ENCODE assay signal across 8 cellular contexts in genomic region chr2:74454654-74455511, GRCh38. TPM values are rescaled to one million over a fixed set of nuclear protein-coding genes. Genes with fewer than 3 reads are reported as not detected.
DNase-seq lines count a peak whose midpoint lies in the region; ATAC-seq and TF ChIP-seq lines count a peak whose summit lies in the region.

INO80B (plus strand) TSS chr2:74455087; CDS start chr2:74455117, 30 bp downstream.

- H3K9ac ChIP-seq in HUES64 (ENCODE audit: low read depth, low read length) (peak within 1 kb of the TSS; percentile 59), OCI-LY1 (ENCODE audit: low read length) (peak within 1 kb of the TSS; percentile 67)

- BruUV-seq in Caco-2 (replicated peaks; lab: Mats Ljungman, UMichigan): TSS peak; percentile 10

- H3F3A ChIP-seq in OCI-LY1 (ENCODE audit: insufficient read depth, low read length): no peaks in the 10 kb centered on the region

- no peaks in the 10 kb centered on the region for H3K79me2 ChIP-seq in OCI-LY1 (ENCODE audit: insufficient read depth, low read length)

- in situ Hi-C loops in endometrial microvascular endothelial cells (cut with HindIII; ENCODE audit: inconsistent ontology term, low pct_unique_long_range_greater_than_20kb, low sequenced_read_pairs): no loop called here

- intact Hi-C loops in Caco-2 (cut with micrococcal nuclease; ENCODE audit: unreplicated experiment): loop anchor here (1.0 to 5.0 kb wide), 5 partner anchors 13 to 203 kb away; partner anchors contain the start of genes AUP1, HTRA2 and TTC31

- H3K4me1 ChIP-seq in Caco-2 (peaks cover 31% of the 10 kb centered on the region), HUES64 (ENCODE audit: insufficient read depth, low read length) (peaks cover 8% of the 10 kb centered on the region), OCI-LY1 (ENCODE audit: insufficient read depth, low read length, severe bottlenecking) (peaks cover 49% of the 10 kb centered on the region)

- no peaks in the 10 kb centered on the region for H4K20me1 ChIP-seq in OCI-LY1 (ENCODE audit: insufficient read depth, low read length)

- H3K4me3 Mint-ChIP-seq in Caco-2 (ENCODE audit: unreplicated experiment): peak within 1 kb of the TSS; percentile 95
- H3K4me3 Mint-ChIP-seq in mesothelial cell of epicardium: peak within 1 kb of the TSS; percentile 94

- ATAC-seq in GM21447 (IDR thresholded peaks at IDR 0.05; ENCODE audit: unreplicated experiment): peak; percentile 38

- POLR2A ChIA-PET in Caco-2 (lab: Charles Lee): interaction anchor here (1.0 to 1.6 kb wide), 3 partner anchors 13 to 34 kb away, joined by 4 to 8 read pairs (median 6); no protein-coding TSS in a partner anchor

- peak within 1 kb of the TSS; percentile 68 for H3K4me3 ChIP-seq in Caco-2 (ENCODE audit: low read depth, low read length)
- peak within 1 kb of the TSS; percentile 75 for H3K4me3 ChIP-seq in HUES64 (ENCODE audit: low read length)
- H3K4me3 ChIP-seq in OCI-LY1 (ENCODE audit: low read depth, low read length, poor library complexity, severe bottlenecking): peak within 1 kb of the TSS; percentile 80

- peak within 1 kb of the TSS; percentile 90 for H3K27ac Mint-ChIP-seq in Caco-2 (ENCODE audit: unreplicated experiment)
- peak within 1 kb of the TSS; percentile 99 for H3K27ac Mint-ChIP-seq in mesothelial cell of epicardium

- TF ChIP-seq CTCF in Caco-2 (IDR thresholded peaks at IDR 0.05; ENCODE audit: insufficient read depth in 1 of 2, low read depth in 1 of 2, low read length in 1 of 2, severe bottlenecking in 1 of 2, unreplicated experiment in 1 of 2) (no peak), OCI-LY1 (IDR thresholded peaks at IDR 0.05; ENCODE audit: low read length) (peak; percentile 6; the same call in 1 of the 2 replicates), mesothelial cell of epicardium (IDR thresholded peaks at IDR 0.05; ENCODE audit: unreplicated experiment) (no peak)

- H3K36me3 Mint-ChIP-seq in Caco-2 (ENCODE audit: insufficient read depth, unreplicated experiment): peaks cover 35% of the 10 kb centered on the region
- no peaks in the 10 kb centered on the region for H3K36me3 Mint-ChIP-seq in mesothelial cell of epicardium

- H3K4me1 Mint-ChIP-seq in Caco-2 (ENCODE audit: low read depth, unreplicated experiment): peaks cover 61% of the 10 kb centered on the region
- peaks cover 51% of the 10 kb centered on the region for H3K4me1 Mint-ChIP-seq in mesothelial cell of epicardium

- CTCF ChIA-PET in Caco-2 (lab: Charles Lee): interaction anchor here (0.8 to 1.2 kb wide), 2 partner anchors 13 to 15 kb away, joined by 4 to 5 read pairs; no protein-coding TSS in a partner anchor

- no peaks in the 10 kb centered on the region for H3K27me3 ChIP-seq in Caco-2 (replicated peaks; ENCODE audit: control insufficient read depth, insufficient read depth, low read length)
- H3K27me3 ChIP-seq in HUES64 (ENCODE audit: insufficient read depth, low read length): no peaks in the 10 kb centered on the region
- H3K27me3 ChIP-seq in OCI-LY1 (ENCODE audit: insufficient read depth, low read length): no peaks in the 10 kb centered on the region

- 3% methylated on average over 40 of the region's 40 CpGs for WGBS in HUES64

- DNase-seq in Caco-2 (peak; percentile 96 to 98), mesothelial cell of epicardium (ENCODE audit: low spot score in 2 of 2, unreplicated experiment in 2 of 2) (peak; percentile 83 to 95)
- DNase-seq in activated CD8-positive, alpha-beta memory T cell treated with anti-CD3 and anti-CD28 coated beads, Interleukin-2, amount 50 U/mL, for 4 hours: peak; percentile 97
- DNase-seq in stimulated activated CD8-positive, alpha-beta memory T cell treated with anti-CD3 and anti-CD28 coated beads, Interleukin-15, amount 100 ng/mL, for 48 hours (ENCODE audit: low read depth in 2 of 2): peak; percentile 92 to 95

- H3K9me3 ChIP-seq in Caco-2 (no peaks in the 10 kb centered on the region), HUES64 (ENCODE audit: insufficient read depth, low read depth, low read length) (no peaks in the 10 kb centered on the region), OCI-LY1 (ENCODE audit: low read length) (no peaks in the 10 kb centered on the region)

- H3K27ac ChIP-seq in HUES64 (ENCODE audit: low read depth, low read length) (0 out of 2 replicates have a peak within 1 kb of the TSS, but pooled peaks have one; percentile 15), OCI-LY1 (ENCODE audit: low read depth, low read length, poor library complexity, severe bottlenecking) (peak within 1 kb of the TSS; percentile 9)

- H3K36me3 ChIP-seq in Caco-2 (ENCODE audit: control insufficient read depth, insufficient read depth, low read length) (no peaks in the 10 kb centered on the region), HUES64 (ENCODE audit: insufficient read depth, low read length) (no peaks in the 10 kb centered on the region), OCI-LY1 (ENCODE audit: insufficient read depth, low read length) (no peaks in the 10 kb centered on the region)

- H2AFZ ChIP-seq in OCI-LY1 (ENCODE audit: low read length): peak within 1 kb of the TSS; percentile 43

- H3K9me2 ChIP-seq in OCI-LY1 (ENCODE audit: low read depth, low read length): no peaks in the 10 kb centered on the region

- H3K27me3 Mint-ChIP-seq in Caco-2 (ENCODE audit: insufficient read depth, unreplicated experiment) (no peaks in the 10 kb centered on the region), mesothelial cell of epicardium (ENCODE audit: low read depth) (no peaks in the 10 kb centered on the region)

- no peaks in the 10 kb centered on the region for H3K9me3 Mint-ChIP-seq in Caco-2 (ENCODE audit: unreplicated experiment)
- no peaks in the 10 kb centered on the region for H3K9me3 Mint-ChIP-seq in mesothelial cell of epicardium

- H3K4me2 ChIP-seq in OCI-LY1 (ENCODE audit: low read length): peak within 1 kb of the TSS; percentile 81

RNA-seq across cellular contexts. Expression of gene INO80B, which starts in this region (rescaled TPM):
- 25.2 and 29.1 TPM in 2 replicates for total RNA-seq in Caco-2 (2022)
- polyA plus RNA-seq in HUES64 (2013, experiment 1 of 2): 8.2 TPM
- 9.1 TPM for polyA plus RNA-seq in HUES64 (2013, experiment 2 of 2)
- 13.2 TPM for total RNA-seq in endometrial microvascular endothelial cells (ENCODE audit: inconsistent ontology term)
- total RNA-seq in mesothelial cell of epicardium: 42.9 to 48.1 TPM (median 45.3 TPM) in 3 replicates

Comparison
In these comparisons a context has a peak if more than half of its experiments do, and no peak if none do; other contexts are left out.
1. Peak in every context shown above with its lines: DNase-seq, ATAC-seq, H3K4me3 ChIP-seq and H3K27ac ChIP-seq.